In the genomic region with DNA sequence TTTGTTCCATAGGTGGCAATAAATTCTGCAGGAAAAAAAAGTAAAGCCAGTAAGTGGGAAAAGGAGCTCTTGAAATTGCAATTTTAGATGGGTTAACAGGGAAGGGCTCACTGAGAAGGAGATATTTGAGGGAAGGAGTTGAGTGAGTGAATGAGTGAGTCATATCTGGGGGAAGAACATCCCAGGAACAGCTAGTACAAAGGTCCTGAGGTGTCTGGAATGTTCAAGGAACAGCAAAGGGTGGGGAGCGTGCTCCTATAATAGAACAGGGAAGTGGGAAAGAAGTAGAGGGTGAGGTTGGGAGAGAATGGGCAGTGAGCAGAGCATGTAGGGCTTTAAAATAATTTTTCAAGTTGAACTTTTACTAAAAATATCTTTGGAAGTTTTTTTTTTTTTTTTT, we compare ENCODE assay signal across 24 cellular contexts.
A peak's percentile ranks its signal among the peaks of the same experiment; 100 is the strongest.
DNase-seq lines count a peak whose midpoint lies in the region; ATAC-seq, FAIRE-seq and TF ChIP-seq lines count a peak whose summit lies in the region.
"Had no signal": no experiment of that assay in that cellular context is flagged by ENCODE, and none has a peak within 500 bp of the region (broad histone marks: within the 10 kb centered on the region; RNA-seq: fewer than 3 reads in every experiment).

No MANE protein-coding gene starts in this region.

- H3K36me3 ChIP-seq in Karpas-422 (ENCODE audit: insufficient read depth, low read length) (no peaks in the 10 kb centered on the region), endothelial cell of umbilical vein (ENCODE audit: control insufficient read depth in 2 of 2, extremely low read depth in 1 of 2, insufficient read depth in 2 of 2, low read length in 2 of 2) (no peaks in the 10 kb centered on the region), mucosa of descending colon (ENCODE audit: low read depth) (no peaks in the 10 kb centered on the region)
- H3K36me3 ChIP-seq: heart right ventricle had no signal

- no peaks in the 10 kb centered on the region for H3K9me2 ChIP-seq in Karpas-422 (replicated peaks; ENCODE audit: insufficient read depth, low read length)

- H3K9ac ChIP-seq in Karpas-422 (ENCODE audit: low read length) = no peak overlapping the region
- no peak overlapping the region for H3K9ac ChIP-seq in endothelial cell of umbilical vein (replicated peaks; ENCODE audit: extremely low read depth, insufficient read depth, low read length)

- no peaks in the 10 kb centered on the region for H3K9me1 ChIP-seq in endothelial cell of umbilical vein (replicated peaks; ENCODE audit: control insufficient read depth, extremely low read depth, insufficient read depth, low read length)

- ATAC-seq in mucosa of descending colon = peak; percentile 99
- no peak for ATAC-seq in HG03139 (IDR thresholded peaks at IDR 0.05; ENCODE audit: unreplicated experiment)
- ATAC-seq: activated CD8-positive, alpha-beta T cell treated with anti-CD3 and anti-CD28 coated beads, Interleukin-2, amount 10 ng/mL, durations not matched to agents 7 days and 5 days; body of pancreas; CD8-positive, alpha-beta T cell; naive thymus-derived CD8-positive, alpha-beta T cell had no signal

- H3K9me3 ChIP-seq in Karpas-422 (ENCODE audit: low read length) = no peaks in the 10 kb centered on the region
- H3K9me3 ChIP-seq in endothelial cell of umbilical vein (replicated peaks; ENCODE audit: control insufficient read depth, insufficient read depth, low read length) = no peaks in the 10 kb centered on the region
- H3K9me3 ChIP-seq in mucosa of descending colon = no peaks in the 10 kb centered on the region
- H3K9me3 ChIP-seq: body of pancreas, heart right ventricle had no signal

- no peak overlapping the region for H3K4me2 ChIP-seq in Karpas-422 (ENCODE audit: low read depth, low read length, poor library complexity, severe bottlenecking)
- no peak overlapping the region for H3K4me2 ChIP-seq in endothelial cell of umbilical vein (ENCODE audit: insufficient read depth, low read length)
- H3K4me2 ChIP-seq: smooth muscle cell had no signal

- intact Hi-C loops in endothelial cell of umbilical vein (cut with micrococcal nuclease) = no loop called here
- intact Hi-C loops in mucosa of descending colon (cut with DNase I, micrococcal nuclease) = no loop called here

- no TSS peak for BruUV-seq in endothelial cell of umbilical vein (replicated peaks; lab: Mats Ljungman, UMichigan)

- H3K4me1 ChIP-seq in Karpas-422 (ENCODE audit: low read length) (no peaks in the 10 kb centered on the region), endothelial cell of umbilical vein (ENCODE audit: control insufficient read depth, extremely low read depth, insufficient read depth, low read length) (peaks cover 4% of the 10 kb centered on the region), mucosa of descending colon (ENCODE audit: low read depth) (no peaks in the 10 kb centered on the region)
- H3K4me1 ChIP-seq: body of pancreas had no signal

- dilution Hi-C loops in endothelial cell of umbilical vein (cut with MboI; ENCODE audit: extremely low pct_ligation_motif_present, low sequenced_read_pairs) = no loop called here

- H3K27me3 ChIP-seq in Karpas-422 (ENCODE audit: low read length) (no peaks in the 10 kb centered on the region), endothelial cell of umbilical vein (ENCODE audit: control insufficient read depth in 2 of 2, insufficient read depth in 2 of 2, low read length in 2 of 2) (no peaks in the 10 kb centered on the region)
- H3K27me3 ChIP-seq: body of pancreas, heart right ventricle had no signal

- H2AFZ ChIP-seq in Karpas-422 (ENCODE audit: low read length) = no peak overlapping the region
- H2AFZ ChIP-seq in endothelial cell of umbilical vein (ENCODE audit: low read depth, low read length) = no peak overlapping the region

- TF ChIP-seq CTCF in endothelial cell of umbilical vein (IDR thresholded peaks at IDR 0.05; ENCODE audit: extremely low read depth in 1 of 2, insufficient read depth in 1 of 2, low read depth in 1 of 2, low read length in 2 of 2) = no peak
- no peak for TF ChIP-seq CTCF in mucosa of descending colon (IDR thresholded peaks at IDR 0.05)

- no peak for TF ChIP-seq POLR2A in endothelial cell of umbilical vein (IDR thresholded peaks at IDR 0.05; ENCODE audit: low read depth, low read length)

- H3K79me2 ChIP-seq in Karpas-422 (ENCODE audit: low read length) (no peaks in the 10 kb centered on the region), endothelial cell of umbilical vein (ENCODE audit: control insufficient read depth, insufficient read depth, low read length) (no peaks in the 10 kb centered on the region)

- FAIRE-seq in endothelial cell of umbilical vein (lab: Jason Lieb, UNC) = no peak
- no peak for FAIRE-seq in frontal cortex (lab: Jason Lieb, UNC)
- FAIRE-seq: GM12892, TTC549 had no signal

- H3K4me3 ChIP-seq in Karpas-422 (ENCODE audit: low read length) = no peak overlapping the region
- no peak overlapping the region for H3K4me3 ChIP-seq in endothelial cell of umbilical vein (replicated peaks in 1 of 3; ENCODE audit: insufficient read depth in 1 of 3, low read depth in 1 of 3, low read length in 3 of 3)
- no peak overlapping the region for H3K4me3 ChIP-seq in mucosa of descending colon
- H3K4me3 ChIP-seq: body of pancreas, heart right ventricle, smooth muscle cell had no signal

- DNase-seq in EH (ENCODE audit: low read depth) (peak; percentile 23), Karpas-422 (peak; percentile 21), endothelial cell of umbilical vein (ENCODE audit: low read depth, low spot score) (no peak), mucosa of descending colon (peak in 1 of 3 donors; percentile 15), NCI-H2227 (lab: John Stamatoyannopoulos, UW; ENCODE audit: unreplicated experiment) (no peak), frontal cortex (ENCODE audit: low spot score in 2 of 2) (no peak)
- DNase-seq in central memory CD4-positive, alpha-beta T cell = no peak
- DNase-seq: activated CD4-positive, alpha-beta T cell treated with anti-CD3 and anti-CD28 coated beads for 1 hour; activated CD8-positive, alpha-beta T cell treated with anti-CD3 and anti-CD28 coated beads, Interleukin-2, amount 10 ng/mL, durations not matched to agents 7 days and 5 days; body of pancreas; CD8-positive, alpha-beta T cell; DMS 273 treated with DMSO at 0.1 percent for 48 hours; effector CD4-positive, alpha-beta T cell; erythroblast; heart right ventricle; naive thymus-derived CD8-positive, alpha-beta T cell; NCI-H1417; NCI-H2081; NCI-H345; stimulated activated CD4-positive, alpha-beta T cell treated with anti-CD3 and anti-CD28 coated beads, Interleukin-2, amount 100 ng/mL, for 24 hours had no signal

- CTCF ChIA-PET in endothelial cell of umbilical vein (lab: Charles Lee) = interaction anchor here (0.6 to 0.7 kb wide), 2 partner anchors 108 to 909 kb away, joined by 3 read pairs; no protein-coding TSS in a partner anchor

- H4K20me1 ChIP-seq in Karpas-422 (ENCODE audit: insufficient read depth, low read depth, low read length) (no peaks in the 10 kb centered on the region), endothelial cell of umbilical vein (replicated peaks; ENCODE audit: control insufficient read depth, extremely low read depth, insufficient read depth, low read length) (no peaks in the 10 kb centered on the region)

- H3K27ac ChIP-seq in Karpas-422 (ENCODE audit: low read length) (no peak overlapping the region), endothelial cell of umbilical vein (ENCODE audit: insufficient read depth, low read depth, low read length) (no peak overlapping the region)
- H3K27ac ChIP-seq: body of pancreas, heart right ventricle had no signal

- POLR2A ChIA-PET in endothelial cell of umbilical vein (lab: Charles Lee) = no interaction called here

TF ChIP-seq in endothelial cell of umbilical vein, 7 proteins besides CTCF, POLR2A, EP300 and RAD21:
- TF ChIP-seq, protein P1, sequence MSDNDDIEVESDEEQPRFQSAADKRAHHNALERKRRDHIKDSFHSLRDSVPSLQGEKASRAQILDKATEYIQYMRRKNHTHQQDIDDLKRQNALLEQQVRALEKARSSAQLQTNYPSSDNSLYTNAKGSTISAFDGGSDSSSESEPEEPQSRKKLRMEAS (IDR thresholded peaks at IDR 0.05; ENCODE audit: insufficient read depth, insufficient read length) = no peak
- peak; percentile 56 for TF ChIP-seq FOS (IDR thresholded peaks at IDR 0.05; ENCODE audit: borderline replicate concordance, insufficient read depth, low read length)
- no peak for TF ChIP-seq JUN (IDR thresholded peaks at IDR 0.05; ENCODE audit: borderline replicate concordance, insufficient read depth, insufficient read length, low read depth)
- no peak for TF ChIP-seq POLR2AphosphoS5 (IDR thresholded peaks at IDR 0.05; ENCODE audit: insufficient read depth, low read depth, low read length)
TF ChIP-seq in endothelial cell of umbilical vein: peak in this region for 1.

Comparison
In these comparisons a context has a peak if more than half of its experiments do, and no peak if none do; other contexts are left out.
1. DNase-seq: peak in EH (single experiment) and Karpas-422 (single experiment); none in endothelial cell of umbilical vein (single experiment), NCI-H2227 (single experiment), frontal cortex (0 of 2) and central memory CD4-positive, alpha-beta T cell (single experiment).